In the genomic region with DNA sequence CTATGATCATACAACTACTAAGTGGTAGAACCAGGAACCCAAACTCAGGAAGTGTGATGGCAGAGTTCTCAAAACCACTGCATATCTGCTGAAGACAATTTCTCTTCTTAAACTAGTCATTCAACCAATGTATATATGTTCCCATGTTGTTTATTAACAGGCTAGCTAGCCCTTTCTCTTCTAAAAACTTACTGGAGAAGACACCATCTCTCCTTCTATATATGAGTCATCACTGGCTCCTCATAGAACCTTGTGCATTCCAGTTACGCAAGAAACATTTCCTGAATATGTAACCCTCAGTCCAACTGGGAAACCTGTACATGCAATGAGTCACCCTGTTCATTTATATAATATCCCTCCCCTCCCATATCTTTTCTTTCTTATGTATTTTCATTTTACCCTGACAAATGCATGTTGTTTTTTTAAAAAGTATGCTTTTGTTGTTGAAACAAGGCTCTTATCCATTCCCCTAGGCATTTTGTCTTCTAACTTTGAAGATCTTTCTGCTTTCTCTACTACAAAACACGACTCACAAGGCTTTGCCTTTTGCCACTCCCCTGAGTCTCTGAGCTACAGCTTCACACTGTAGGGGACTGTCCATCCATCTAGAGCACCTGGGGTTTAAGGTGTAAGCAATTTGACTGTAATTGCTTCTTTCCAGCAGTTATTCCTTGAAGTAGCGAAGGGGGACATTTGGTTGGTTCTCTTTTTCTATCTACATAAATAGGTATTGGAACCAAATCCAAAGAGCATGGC, we compare ENCODE assay signal across 8 cellular contexts.
A peak's percentile ranks its signal among the peaks of the same experiment; 100 is the strongest.
DNase-seq lines count a peak whose midpoint lies in the region; ATAC-seq and TF ChIP-seq lines count a peak whose summit lies in the region.

No MANE protein-coding gene starts in this region.

- no peaks in the 10 kb centered on the region for H3K79me2 ChIP-seq in OCI-LY7 (ENCODE audit: insufficient read depth, low read depth, low read length)

- no peak overlapping the region for H2AFZ ChIP-seq in OCI-LY7 (ENCODE audit: low read length)

- no peak overlapping the region for H3K27ac ChIP-seq in OCI-LY7 (ENCODE audit: low read depth, low read length, poor library complexity, severe bottlenecking)
- H3K27ac ChIP-seq in psoas muscle = no peak overlapping the region

- H3K4me3 ChIP-seq in BJ (ENCODE audit: low read depth, low read length) (no peak overlapping the region), OCI-LY7 (ENCODE audit: low read depth, low read length, poor library complexity, severe bottlenecking) (no peak overlapping the region), psoas muscle (no peak overlapping the region)

- no peaks in the 10 kb centered on the region for H3K4me1 ChIP-seq in OCI-LY7 (ENCODE audit: insufficient read depth, low read length, poor library complexity, severe bottlenecking)
- no peaks in the 10 kb centered on the region for H3K4me1 ChIP-seq in psoas muscle

- intact Hi-C loops in OCI-LY7 (cut with micrococcal nuclease; ENCODE audit: unreplicated experiment) (no loop called here), psoas muscle (cut with DNase I) (no loop called here)

- DNase-seq in BJ (ENCODE audit: low read depth) (peak; percentile 8), OCI-M1 (lab: John Stamatoyannopoulos, UW) (peak; percentile 32), glomerular endothelial cell (ENCODE audit: extremely low read depth, low read depth, low spot score) (peak; percentile 29), OCI-LY7 (ENCODE audit: low spot score) (no peak), psoas muscle (no peak)
- DNase-seq in activated CD4-positive, alpha-beta T cell treated with anti-CD3 and anti-CD28 coated beads, Interleukin-2, amount 50 U/mL, for 1 hour = no peak
- DNase-seq in stimulated activated CD4-positive, alpha-beta T cell treated with anti-CD3 and anti-CD28 coated beads, Interleukin-2, amount 100 ng/mL, for 24 hours = no peak

- H3K27me3 ChIP-seq in BJ (ENCODE audit: control insufficient read depth, insufficient read depth, low read length) (no peaks in the 10 kb centered on the region; the same call in 1 of the 2 replicates), psoas muscle (ENCODE audit: insufficient read depth in 3 of 3, low read length in 2 of 3) (no peaks in the 10 kb centered on the region)

- ATAC-seq in HG02610 (IDR thresholded peaks at IDR 0.05; ENCODE audit: unreplicated experiment) (peak; percentile 61), psoas muscle (no peak)

- no TSS peak for BruUV-seq in OCI-LY7 (replicated peaks; lab: Mats Ljungman, UMichigan)

- H3K4me2 ChIP-seq in OCI-LY7 (ENCODE audit: low read length) = no peak overlapping the region

- 59 to 62% (median 59%) methylated on average over 3 of the region's 3 CpGs for WGBS in psoas muscle, 3 donors

- H3K36me3 ChIP-seq in BJ (ENCODE audit: control insufficient read depth, insufficient read depth, low read length) (no peaks in the 10 kb centered on the region), OCI-LY7 (ENCODE audit: insufficient read depth, low read length) (no peaks in the 10 kb centered on the region), psoas muscle (ENCODE audit: insufficient read depth in 1 of 2, low read depth in 1 of 2) (no peaks in the 10 kb centered on the region)

- CTCF ChIA-PET in BJ (lab: Yijun Ruan, JAX) (interaction anchor here (0.7 kb wide), 1 partner anchor 69 kb away, joined by 4 read pairs; no protein-coding TSS in a partner anchor), OCI-LY7 (lab: Charles Lee; ENCODE audit: unreplicated experiment) (no interaction called here)

- POLR2A ChIA-PET in BJ (lab: Charles Lee) (no interaction called here), OCI-LY7 (lab: Charles Lee) (no interaction called here)

- no peaks in the 10 kb centered on the region for H4K20me1 ChIP-seq in OCI-LY7 (ENCODE audit: insufficient read depth, low read length)

- H3K9me3 ChIP-seq in OCI-LY7 (ENCODE audit: low read length) = no peaks in the 10 kb centered on the region
- H3K9me3 ChIP-seq in psoas muscle = no peaks in the 10 kb centered on the region

- TF ChIP-seq CTCF in BJ (IDR thresholded peaks at IDR 0.05; ENCODE audit: insufficient read depth, low read depth, low read length) = no peak
- TF ChIP-seq CTCF in OCI-LY7 (conservative IDR thresholded peaks at IDR 0.05; ENCODE audit: low read length) = no peak
- TF ChIP-seq CTCF in psoas muscle (IDR thresholded peaks at IDR 0.05) = no peak

- H3K9me2 ChIP-seq in OCI-LY7 (ENCODE audit: insufficient read depth, low read length) = no peaks in the 10 kb centered on the region

Comparison
In these comparisons a context has a peak if more than half of its experiments do, and no peak if none do; other contexts are left out.
1. DNase-seq: peak in BJ (single experiment), OCI-M1 (single experiment) and glomerular endothelial cell (single experiment); none in OCI-LY7 (single experiment), activated CD4-positive, alpha-beta T cell treated with anti-CD3 and anti-CD28 coated beads, Interleukin-2, amount 50 U/mL, for 1 hour (single experiment), psoas muscle (0 of 2) and stimulated activated CD4-positive, alpha-beta T cell treated with anti-CD3 and anti-CD28 coated beads, Interleukin-2, amount 100 ng/mL, for 24 hours (0 of 2).